ENCODE assay signal across 1 cellular context in genomic region chr1:28088168-28088961, GRCh38.
TF ChIP-seq lines count a peak whose summit lies in the region.

Gene EYA3 (minus strand): TSS chr1:28088610. CDS start chr1:28058026, 30,584 bp downstream.

TF ChIP-seq in K562, 482 proteins besides CTCF, POLR2A, EP300 and RAD21 (continued from another document):
- peak in 1 of 2 experiments; percentile 73; a peak in 2 of 4 replicates for TF ChIP-seq BCLAF1 (IDR thresholded peaks at IDR 0.05; ENCODE audit: borderline replicate concordance in 1 of 2, control insufficient read depth in 1 of 2, low read depth in 2 of 2, low read length in 1 of 2)
- 0 out of 2 replicates have a peak, but pooled peaks have one; percentile 50 for TF ChIP-seq E2F5 (CRISPR knock-in tag; IDR thresholded peaks at IDR 0.05)
- TF ChIP-seq PPARD (CRISPR knock-in tag; IDR thresholded peaks at IDR 0.05), result no peak
- TF ChIP-seq FIP1L1 (IDR thresholded peaks at IDR 0.05; ENCODE audit: low read depth, low read length, poor library complexity, severe bottlenecking), result no peak
- no peak for TF ChIP-seq HSF4 (CRISPR knock-in tag; IDR thresholded peaks at IDR 0.05; ENCODE audit: borderline replicate concordance)
- no peak for TF ChIP-seq SIRT6 (IDR thresholded peaks at IDR 0.05; ENCODE audit: low read depth, low read length)
- peak in 1 of 2 experiments; percentile 72; a peak in 2 of 4 replicates for TF ChIP-seq SRF (CRISPR knock-in tag; IDR thresholded peaks at IDR 0.05)
- no peak for TF ChIP-seq PYGO2 (tag; IDR thresholded peaks at IDR 0.05)
- TF ChIP-seq ZNF717 (CRISPR knock-in tag; IDR thresholded peaks at IDR 0.05), result no peak
- no peak; the same call in 1 of the 2 replicates for TF ChIP-seq GABPB2 (CRISPR knock-in tag; conservative IDR thresholded peaks at IDR 0.05)
- TF ChIP-seq CHAMP1 (IDR thresholded peaks at IDR 0.05), result no peak
- TF ChIP-seq ZNF133 (CRISPR knock-in tag; IDR thresholded peaks at IDR 0.05), result no peak
- peak; percentile 81 for TF ChIP-seq ATF7 (IDR thresholded peaks at IDR 0.05)
- peak; percentile 84 for TF ChIP-seq NFATC3 (IDR thresholded peaks at IDR 0.05)
- TF ChIP-seq ESRRA (IDR thresholded peaks at IDR 0.05; ENCODE audit: borderline replicate concordance, low read depth), result peak; percentile 83; the same call in 1 of the 2 replicates
- TF ChIP-seq NFE2 (IDR thresholded peaks at IDR 0.05; ENCODE audit: low read depth), result no peak
- TF ChIP-seq HDAC2 (IDR thresholded peaks at IDR 0.05), result peak; percentile 90
- TF ChIP-seq MLLT1 (IDR thresholded peaks at IDR 0.05), result peak; percentile 90 to 92
- no peak for TF ChIP-seq XRCC3 (IDR thresholded peaks at IDR 0.05)
- TF ChIP-seq ARHGAP35 (IDR thresholded peaks at IDR 0.05; ENCODE audit: partially characterized antibody), result peak; percentile 86
- TF ChIP-seq KAT8 (IDR thresholded peaks at IDR 0.05; ENCODE audit: low read depth), result no peak
